15 cellular contexts compared by ENCODE assay signal in genomic region chr1:70211536-70211935, GRCh38.
"Had no signal": no experiment of that assay in that cellular context is flagged by ENCODE, and none has a peak within 500 bp of the region (broad histone marks: within the 10 kb centered on the region; RNA-seq: fewer than 3 reads in every experiment).

No MANE protein-coding gene starts in this region.

- H3K9me3 Mint-ChIP-seq: activated T-helper 1 cell treated with anti-CD3 and anti-CD28 coated beads, Interleukin-12 subunit alpha, Interleukin-12 subunit beta, Interleukin-2, Interleukin-4 antibody, amounts not matched to agents 30 ng/mL and 10 ng/mL and 1 ng/mL, durations not matched to agents 14 hours and 24 hours and 36 hours; brain; endodermal cell; natural killer cell treated with Interleukin-12 subunit alpha and Interleukin-12 subunit beta and Interleukin-15 and Interleukin-18, amount 100 ng/mL, for 72 hours; stimulated activated effector memory CD8-positive, alpha-beta T cell treated with anti-CD3 and anti-CD28 coated beads, Interleukin-12 subunit alpha, Interleukin-12 subunit beta, amount 100 ng/mL, for 72 hours; WTC11 had no signal

- H3K27ac ChIP-seq: transverse colon had no signal

- H3K36me3 Mint-ChIP-seq: natural killer cell treated with Interleukin-12 subunit alpha and Interleukin-12 subunit beta and Interleukin-15 and Interleukin-18, amount 100 ng/mL, for 72 hours; WTC11 had no signal

- DNase-seq: activated CD4-positive, alpha-beta T cell treated with anti-CD3 and anti-CD28 coated beads for 48 hours; activated naive CD4-positive, alpha-beta T cell treated with Interleukin-2 at 50 U/mL for 16 hours; amygdala; endodermal cell; left colon; nucleus accumbens; right cardiac atrium; substantia nigra; transverse colon had no signal

- H3K4me3 ChIP-seq: smooth muscle cell, transverse colon had no signal

- H3K9me3 ChIP-seq: transverse colon had no signal

- ATAC-seq: left colon; natural killer cell treated with Interleukin-12 subunit alpha and Interleukin-12 subunit beta and Interleukin-15 and Interleukin-18, amount 100 ng/mL, for 72 hours; right cardiac atrium; WTC11 had no signal

- H3K27me3 ChIP-seq: transverse colon had no signal

- H3K4me3 Mint-ChIP-seq: activated T-helper 1 cell treated with anti-CD3 and anti-CD28 coated beads, Interleukin-12 subunit alpha, Interleukin-12 subunit beta, Interleukin-2, Interleukin-4 antibody, amounts not matched to agents 30 ng/mL and 10 ng/mL and 1 ng/mL, durations not matched to agents 14 hours and 24 hours and 36 hours; brain; endodermal cell; natural killer cell treated with Interleukin-12 subunit alpha and Interleukin-12 subunit beta and Interleukin-15 and Interleukin-18, amount 100 ng/mL, for 72 hours; stimulated activated effector memory CD8-positive, alpha-beta T cell treated with anti-CD3 and anti-CD28 coated beads, Interleukin-12 subunit alpha, Interleukin-12 subunit beta, amount 100 ng/mL, for 72 hours; WTC11 had no signal

- H3K4me2 ChIP-seq: smooth muscle cell had no signal

- H3K27me3 Mint-ChIP-seq: brain; natural killer cell treated with Interleukin-12 subunit alpha and Interleukin-12 subunit beta and Interleukin-15 and Interleukin-18, amount 100 ng/mL, for 72 hours had no signal

- H3K27ac Mint-ChIP-seq: activated T-helper 1 cell treated with anti-CD3 and anti-CD28 coated beads, Interleukin-12 subunit alpha, Interleukin-12 subunit beta, Interleukin-2, Interleukin-4 antibody, amounts not matched to agents 30 ng/mL and 10 ng/mL and 1 ng/mL, durations not matched to agents 14 hours and 24 hours and 36 hours; brain; endodermal cell; natural killer cell treated with Interleukin-12 subunit alpha and Interleukin-12 subunit beta and Interleukin-15 and Interleukin-18, amount 100 ng/mL, for 72 hours; stimulated activated effector memory CD8-positive, alpha-beta T cell treated with anti-CD3 and anti-CD28 coated beads, Interleukin-12 subunit alpha, Interleukin-12 subunit beta, amount 100 ng/mL, for 72 hours; WTC11 had no signal
